1 cellular context compared by ENCODE assay signal in genomic region chr2:98734823-98735260, GRCh38.
TF ChIP-seq lines count a peak whose summit lies in the region.

No MANE protein-coding gene starts in this region.

TF ChIP-seq in HepG2, 621 proteins besides CTCF, POLR2A, EP300 and RAD21 (continued from another document and continues in another):
- TF ChIP-seq ZNF574 (CRISPR knock-in tag; IDR thresholded peaks at IDR 0.05) (no peak), ZFP41 (CRISPR knock-in tag; IDR thresholded peaks at IDR 0.05; ENCODE audit: borderline replicate concordance) (no peak), ZNF615 (CRISPR knock-in tag; IDR thresholded peaks at IDR 0.05; ENCODE audit: borderline replicate concordance) (peak; percentile 71; the same call in 1 of the 2 replicates), MAFF (IDR thresholded peaks at IDR 0.05; ENCODE audit: low read depth, low read length) (no peak), SALL2 (CRISPR knock-in tag; IDR thresholded peaks at IDR 0.05) (no peak; the same call in 1 of the 2 replicates), ZFP62 (CRISPR knock-in tag; IDR thresholded peaks at IDR 0.05) (no peak), NR2F6 (IDR thresholded peaks at IDR 0.05) (peak; percentile 73), NR2F6 (CRISPR knock-in tag; IDR thresholded peaks at IDR 0.05) (peak; percentile 81), RFX1 (IDR thresholded peaks at IDR 0.05) (no peak), ZNF614 (CRISPR knock-in tag; IDR thresholded peaks at IDR 0.05; ENCODE audit: borderline replicate concordance) (peak; percentile 95), ZKSCAN1 (IDR thresholded peaks at IDR 0.05; ENCODE audit: low read length) (peak; percentile 37; the same call in 1 of the 2 replicates), GATAD1 (CRISPR knock-in tag; IDR thresholded peaks at IDR 0.05) (peak; percentile 57; the same call in 1 of the 2 replicates), ZNF616 (CRISPR knock-in tag; IDR thresholded peaks at IDR 0.05; ENCODE audit: low read depth) (no peak), PAWR (CRISPR knock-in tag; IDR thresholded peaks at IDR 0.05; ENCODE audit: borderline replicate concordance) (no peak), FOXA1 (IDR thresholded peaks at IDR 0.05) (no peak), FOXA1 (CRISPR knock-in tag; IDR thresholded peaks at IDR 0.05) (peak; percentile 95), SMAD3 (CRISPR knock-in tag; IDR thresholded peaks at IDR 0.05) (peak; percentile 83), ZNF781 (CRISPR knock-in tag; IDR thresholded peaks at IDR 0.05; ENCODE audit: borderline replicate concordance, not compliant biosample characterization) (no peak), ZNF605 (CRISPR knock-in tag; IDR thresholded peaks at IDR 0.05) (no peak), NR3C1 (CRISPR knock-in tag; IDR thresholded peaks at IDR 0.05) (no peak), RELA (CRISPR knock-in tag; IDR thresholded peaks at IDR 0.05) (no peak), RAD51 (IDR thresholded peaks at IDR 0.05; ENCODE audit: borderline replicate concordance) (no peak), YEATS2 (CRISPR knock-in tag; IDR thresholded peaks at IDR 0.05; ENCODE audit: borderline replicate concordance) (no peak; the same call in 1 of the 2 replicates), SMYD3 (CRISPR knock-in tag; IDR thresholded peaks at IDR 0.05) (no peak; the same call in 1 of the 2 replicates), SP140L (CRISPR knock-in tag; IDR thresholded peaks at IDR 0.05; ENCODE audit: borderline replicate concordance) (no peak), PAX8 (CRISPR knock-in tag; IDR thresholded peaks at IDR 0.05; ENCODE audit: borderline replicate concordance) (no peak), ADNP (CRISPR knock-in tag; IDR thresholded peaks at IDR 0.05) (0 out of 2 replicates have a peak, but pooled peaks have one; percentile 50), MTF2 (CRISPR knock-in tag; IDR thresholded peaks at IDR 0.05; ENCODE audit: borderline replicate concordance) (no peak), ZNF337 (CRISPR knock-in tag; IDR thresholded peaks at IDR 0.05; ENCODE audit: borderline replicate concordance, low read depth) (no peak), SATB2 (CRISPR knock-in tag; IDR thresholded peaks at IDR 0.05) (no peak), CENPT (CRISPR knock-in tag; IDR thresholded peaks at IDR 0.05; ENCODE audit: low read depth) (no peak), ZNF652 (CRISPR knock-in tag; IDR thresholded peaks at IDR 0.05; ENCODE audit: borderline replicate concordance, low read depth) (peak; percentile 35; the same call in 1 of the 2 replicates), ZNF33A (CRISPR knock-in tag; IDR thresholded peaks at IDR 0.05; ENCODE audit: borderline replicate concordance) (no peak), ZNF629 (CRISPR knock-in tag; conservative IDR thresholded peaks at IDR 0.05) (peak; percentile 94), ZNF547 (CRISPR knock-in tag; IDR thresholded peaks at IDR 0.05) (no peak), AKAP8 (CRISPR knock-in tag; IDR thresholded peaks at IDR 0.05) (peak; percentile 45; the same call in 1 of the 2 replicates), THAP11 (CRISPR knock-in tag; IDR thresholded peaks at IDR 0.05) (peak; percentile 39), KLF13 (CRISPR knock-in tag; IDR thresholded peaks at IDR 0.05) (no peak), ZNF512 (CRISPR knock-in tag; IDR thresholded peaks at IDR 0.05) (no peak), CEBPG (CRISPR knock-in tag; IDR thresholded peaks at IDR 0.05) (peak; percentile 75), CC2D1A (CRISPR knock-in tag; IDR thresholded peaks at IDR 0.05) (no peak), LCORL (IDR thresholded peaks at IDR 0.05) (no peak), LCORL (CRISPR knock-in tag; IDR thresholded peaks at IDR 0.05) (no peak), MEIS2 (CRISPR knock-in tag; IDR thresholded peaks at IDR 0.05) (no peak)
- TF ChIP-seq, protein P1, sequence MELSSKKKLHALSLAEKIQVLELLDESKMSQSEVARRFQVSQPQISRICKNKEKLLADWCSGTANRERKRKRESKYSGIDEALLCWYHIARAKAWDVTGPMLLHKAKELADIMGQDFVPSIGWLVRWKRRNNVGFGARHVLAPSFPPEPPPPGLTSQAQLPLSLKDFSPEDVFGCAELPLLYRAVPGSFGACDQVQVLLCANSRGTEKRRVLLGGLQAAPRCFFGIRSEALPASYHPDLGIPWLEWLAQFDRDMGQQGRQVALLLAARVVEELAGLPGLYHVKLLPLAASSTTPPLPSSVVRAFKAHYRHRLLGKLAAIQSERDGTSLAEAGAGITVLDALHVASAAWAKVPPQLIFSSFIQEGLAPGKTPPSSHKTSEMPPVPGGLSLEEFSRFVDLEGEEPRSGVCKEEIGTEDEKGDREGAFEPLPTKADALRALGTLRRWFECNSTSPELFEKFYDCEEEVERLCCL (CRISPR knock-in tag; IDR thresholded peaks at IDR 0.05; ENCODE audit: borderline replicate concordance): no peak
- TF ChIP-seq, protein P2, sequence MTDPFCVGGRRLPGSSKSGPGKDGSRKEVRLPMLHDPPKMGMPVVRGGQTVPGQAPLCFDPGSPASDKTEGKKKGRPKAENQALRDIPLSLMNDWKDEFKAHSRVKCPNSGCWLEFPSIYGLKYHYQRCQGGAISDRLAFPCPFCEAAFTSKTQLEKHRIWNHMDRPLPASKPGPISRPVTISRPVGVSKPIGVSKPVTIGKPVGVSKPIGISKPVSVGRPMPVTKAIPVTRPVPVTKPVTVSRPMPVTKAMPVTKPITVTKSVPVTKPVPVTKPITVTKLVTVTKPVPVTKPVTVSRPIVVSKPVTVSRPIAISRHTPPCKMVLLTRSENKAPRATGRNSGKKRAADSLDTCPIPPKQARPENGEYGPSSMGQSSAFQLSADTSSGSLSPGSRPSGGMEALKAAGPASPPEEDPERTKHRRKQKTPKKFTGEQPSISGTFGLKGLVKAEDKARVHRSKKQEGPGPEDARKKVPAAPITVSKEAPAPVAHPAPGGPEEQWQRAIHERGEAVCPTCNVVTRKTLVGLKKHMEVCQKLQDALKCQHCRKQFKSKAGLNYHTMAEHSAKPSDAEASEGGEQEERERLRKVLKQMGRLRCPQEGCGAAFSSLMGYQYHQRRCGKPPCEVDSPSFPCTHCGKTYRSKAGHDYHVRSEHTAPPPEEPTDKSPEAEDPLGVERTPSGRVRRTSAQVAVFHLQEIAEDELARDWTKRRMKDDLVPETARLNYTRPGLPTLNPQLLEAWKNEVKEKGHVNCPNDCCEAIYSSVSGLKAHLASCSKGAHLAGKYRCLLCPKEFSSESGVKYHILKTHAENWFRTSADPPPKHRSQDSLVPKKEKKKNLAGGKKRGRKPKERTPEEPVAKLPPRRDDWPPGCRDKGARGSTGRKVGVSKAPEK (CRISPR knock-in tag; IDR thresholded peaks at IDR 0.05; ENCODE audit: borderline replicate concordance): no peak
- TF ChIP-seq, protein P3, sequence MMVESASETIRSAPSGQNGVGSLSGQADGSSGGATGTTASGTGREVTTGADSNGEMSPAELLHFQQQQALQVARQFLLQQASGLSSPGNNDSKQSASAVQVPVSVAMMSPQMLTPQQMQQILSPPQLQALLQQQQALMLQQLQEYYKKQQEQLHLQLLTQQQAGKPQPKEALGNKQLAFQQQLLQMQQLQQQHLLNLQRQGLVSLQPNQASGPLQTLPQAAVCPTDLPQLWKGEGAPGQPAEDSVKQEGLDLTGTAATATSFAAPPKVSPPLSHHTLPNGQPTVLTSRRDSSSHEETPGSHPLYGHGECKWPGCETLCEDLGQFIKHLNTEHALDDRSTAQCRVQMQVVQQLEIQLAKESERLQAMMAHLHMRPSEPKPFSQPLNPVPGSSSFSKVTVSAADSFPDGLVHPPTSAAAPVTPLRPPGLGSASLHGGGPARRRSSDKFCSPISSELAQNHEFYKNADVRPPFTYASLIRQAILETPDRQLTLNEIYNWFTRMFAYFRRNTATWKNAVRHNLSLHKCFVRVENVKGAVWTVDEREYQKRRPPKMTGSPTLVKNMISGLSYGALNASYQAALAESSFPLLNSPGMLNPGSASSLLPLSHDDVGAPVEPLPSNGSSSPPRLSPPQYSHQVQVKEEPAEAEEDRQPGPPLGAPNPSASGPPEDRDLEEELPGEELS (CRISPR knock-in tag; IDR thresholded peaks at IDR 0.05): peak; percentile 93
- TF ChIP-seq, protein P4, sequence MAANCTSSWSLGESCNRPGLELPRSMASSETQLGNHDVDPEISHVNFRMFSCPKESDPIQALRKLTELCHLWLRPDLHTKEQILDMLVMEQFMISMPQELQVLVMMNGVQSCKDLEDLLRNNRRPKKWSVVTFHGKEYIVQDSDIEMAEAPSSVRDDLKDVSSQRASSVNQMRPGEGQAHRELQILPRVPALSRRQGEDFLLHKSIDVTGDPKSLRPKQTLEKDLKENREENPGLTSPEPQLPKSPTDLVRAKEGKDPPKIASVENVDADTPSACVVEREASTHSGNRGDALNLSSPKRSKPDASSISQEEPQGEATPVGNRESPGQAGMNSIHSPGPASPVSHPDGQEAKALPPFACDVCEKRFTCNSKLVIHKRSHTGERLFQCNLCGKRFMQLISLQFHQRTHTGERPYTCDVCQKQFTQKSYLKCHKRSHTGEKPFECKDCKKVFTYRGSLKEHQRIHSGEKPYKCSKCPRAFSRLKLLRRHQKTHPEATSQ (CRISPR knock-in tag; IDR thresholded peaks at IDR 0.05; ENCODE audit: borderline replicate concordance): no peak
- TF ChIP-seq, protein P5, sequence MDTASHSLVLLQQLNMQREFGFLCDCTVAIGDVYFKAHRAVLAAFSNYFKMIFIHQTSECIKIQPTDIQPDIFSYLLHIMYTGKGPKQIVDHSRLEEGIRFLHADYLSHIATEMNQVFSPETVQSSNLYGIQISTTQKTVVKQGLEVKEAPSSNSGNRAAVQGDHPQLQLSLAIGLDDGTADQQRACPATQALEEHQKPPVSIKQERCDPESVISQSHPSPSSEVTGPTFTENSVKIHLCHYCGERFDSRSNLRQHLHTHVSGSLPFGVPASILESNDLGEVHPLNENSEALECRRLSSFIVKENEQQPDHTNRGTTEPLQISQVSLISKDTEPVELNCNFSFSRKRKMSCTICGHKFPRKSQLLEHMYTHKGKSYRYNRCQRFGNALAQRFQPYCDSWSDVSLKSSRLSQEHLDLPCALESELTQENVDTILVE (CRISPR knock-in tag; IDR thresholded peaks at IDR 0.05): peak; percentile 32; the same call in 1 of the 2 replicates
- TF ChIP-seq, protein P6, sequence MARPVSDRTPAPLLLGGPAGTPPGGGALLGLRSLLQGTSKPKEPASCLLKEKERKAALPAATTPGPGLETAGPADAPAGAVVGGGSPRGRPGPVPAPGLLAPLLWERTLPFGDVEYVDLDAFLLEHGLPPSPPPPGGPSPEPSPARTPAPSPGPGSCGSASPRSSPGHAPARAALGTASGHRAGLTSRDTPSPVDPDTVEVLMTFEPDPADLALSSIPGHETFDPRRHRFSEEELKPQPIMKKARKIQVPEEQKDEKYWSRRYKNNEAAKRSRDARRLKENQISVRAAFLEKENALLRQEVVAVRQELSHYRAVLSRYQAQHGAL (CRISPR knock-in tag; IDR thresholded peaks at IDR 0.05; ENCODE audit: not compliant biosample characterization): no peak
- TF ChIP-seq, protein P7, sequence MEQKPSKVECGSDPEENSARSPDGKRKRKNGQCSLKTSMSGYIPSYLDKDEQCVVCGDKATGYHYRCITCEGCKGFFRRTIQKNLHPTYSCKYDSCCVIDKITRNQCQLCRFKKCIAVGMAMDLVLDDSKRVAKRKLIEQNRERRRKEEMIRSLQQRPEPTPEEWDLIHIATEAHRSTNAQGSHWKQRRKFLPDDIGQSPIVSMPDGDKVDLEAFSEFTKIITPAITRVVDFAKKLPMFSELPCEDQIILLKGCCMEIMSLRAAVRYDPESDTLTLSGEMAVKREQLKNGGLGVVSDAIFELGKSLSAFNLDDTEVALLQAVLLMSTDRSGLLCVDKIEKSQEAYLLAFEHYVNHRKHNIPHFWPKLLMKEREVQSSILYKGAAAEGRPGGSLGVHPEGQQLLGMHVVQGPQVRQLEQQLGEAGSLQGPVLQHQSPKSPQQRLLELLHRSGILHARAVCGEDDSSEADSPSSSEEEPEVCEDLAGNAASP (CRISPR knock-in tag; IDR thresholded peaks at IDR 0.05; ENCODE audit: borderline replicate concordance): peak; percentile 97
